32 cellular contexts compared by ENCODE assay signal in the genomic region with DNA sequence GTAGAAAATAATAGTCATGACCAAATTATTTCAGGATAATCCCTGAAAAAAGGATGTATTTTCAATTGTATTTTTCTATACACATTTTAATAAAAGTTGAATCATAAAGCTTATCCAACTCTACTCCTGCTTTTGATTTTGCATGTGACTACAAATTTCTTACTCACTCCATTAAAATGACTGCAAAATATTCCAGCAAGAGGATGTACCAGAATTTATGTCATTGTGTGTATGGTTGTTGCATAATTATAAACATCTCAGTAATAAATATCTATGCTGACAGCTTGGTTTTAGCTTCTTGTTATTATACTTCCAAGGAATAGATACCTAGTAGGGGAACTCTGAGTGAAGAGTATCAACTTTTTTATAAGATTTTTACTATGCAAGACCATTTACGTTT.
A peak's percentile ranks its signal among the peaks of the same experiment; 100 is the strongest.
DNase-seq lines count a peak whose midpoint lies in the region; FAIRE-seq and TF ChIP-seq lines count a peak whose summit lies in the region.
"Had no signal": no experiment of that assay in that cellular context is flagged by ENCODE, and none has a peak within 500 bp of the region (broad histone marks: within the 10 kb centered on the region; RNA-seq: fewer than 3 reads in every experiment).

No MANE protein-coding gene starts in this region.

- peaks cover 4% of the 10 kb centered on the region for H3K4me1 ChIP-seq in smooth muscle cell (ENCODE audit: low read depth)
- H3K4me1 ChIP-seq: testis had no signal

- H2AFZ ChIP-seq in smooth muscle cell (ENCODE audit: low read depth): no peak overlapping the region
- H2AFZ ChIP-seq: hepatocyte had no signal

- FAIRE-seq in urothelium cell line (lab: Jason Lieb, UNC) (no peak), H54 (lab: Jason Lieb, UNC) (no peak)
- FAIRE-seq: D721Med, GM12891 had no signal

- TF ChIP-seq POLR2A in H54 (IDR thresholded peaks at IDR 0.05; ENCODE audit: low read depth, low read length): no peak

- 93% methylated on average over 1 of the region's 1 CpG for WGBS in smooth muscle cell (ENCODE audit: low lambda C conversion rate)

- no peak overlapping the region for H3K4me3 ChIP-seq in epithelial cell of esophagus (ENCODE audit: low read length)
- H3K4me3 ChIP-seq in smooth muscle cell: no peak overlapping the region
- H3K4me3 ChIP-seq: body of pancreas, esophagus muscularis mucosa, gastroesophageal sphincter, hepatocyte, lung, mucosa of descending colon, SJCRH30, testis had no signal

- DNase-seq in ELR (ENCODE audit: low read depth) (peak; percentile 10), MV-4-11 (lab: John Stamatoyannopoulos, UW) (peak; percentile 22), epithelial cell of esophagus (ENCODE audit: low read depth) (peak; percentile 24), smooth muscle cell (lab: John Stamatoyannopoulos, UW; ENCODE audit: unreplicated experiment) (no peak), urothelium cell line (ENCODE audit: low spot score) (no peak), H54 (ENCODE audit: insufficient read length, low spot score) (no peak), HPDE6-E6E7 (ENCODE audit: extremely low spot score) (no peak)
- DNase-seq in NK-92 treated with Interleukin-12 subunit alpha and Interleukin-12 subunit beta, amount 100 ng/mL, for 24 hours (lab: John Stamatoyannopoulos, UW): no peak
- DNase-seq: activated B cell treated with CpG ODN at 0.5 μM for 24 hours; activated T-cell treated with anti-CD3 and anti-CD28 coated beads, Interleukin-2, amount 50 U/mL, for 4 hours; body of pancreas; CD4-positive, alpha-beta memory T cell; cerebellar nuclear complex; dermis blood vessel endothelial cell; endodermal cell; H7; mucosa of descending colon; NCI-H1436 treated with DMSO at 0.1 percent for 48 hours; NCI-H226; NCI-H748 treated with DMSO at 0.1 percent for 48 hours; stimulated activated naive CD4-positive, alpha-beta T cell treated with Interleukin-2 at 50 U/mL for 16 hours; T-cell; testis had no signal

- H3K4me2 ChIP-seq in smooth muscle cell: peak overlapping the region; percentile 24
- H3K4me2 ChIP-seq: hepatocyte, KMS-11 had no signal

- H3K36me3 ChIP-seq in smooth muscle cell (ENCODE audit: low read depth): no peaks in the 10 kb centered on the region
- H3K36me3 ChIP-seq: esophagus muscularis mucosa, gastroesophageal sphincter, SJCRH30 had no signal

- H3K27me3 ChIP-seq in smooth muscle cell (ENCODE audit: low read depth): no peaks in the 10 kb centered on the region
- H3K27me3 ChIP-seq: body of pancreas, gastroesophageal sphincter, hepatocyte, SJCRH30, testis had no signal

- peak overlapping the region; percentile 74 for H3K27ac ChIP-seq in smooth muscle cell (ENCODE audit: low read depth)
- H3K27ac ChIP-seq: body of pancreas, esophagus muscularis mucosa, gastroesophageal sphincter, hepatocyte, HL-60, KMS-11, SJCRH30, testis had no signal

- TF ChIP-seq CTCF in epithelial cell of esophagus (IDR thresholded peaks at IDR 0.05; ENCODE audit: insufficient read depth, low read depth, low read length, missing control alignments): no peak
- TF ChIP-seq CTCF in smooth muscle cell (IDR thresholded peaks at IDR 0.05; ENCODE audit: borderline replicate concordance, insufficient read depth, poor library complexity, severe bottlenecking): no peak

- H4K20me1 ChIP-seq in smooth muscle cell (ENCODE audit: low read depth): no peaks in the 10 kb centered on the region

- no peaks in the 10 kb centered on the region for H3F3A ChIP-seq in smooth muscle cell (ENCODE audit: low read depth)

- H3K9me3 ChIP-seq in smooth muscle cell (replicated peaks; ENCODE audit: low read depth): no peaks in the 10 kb centered on the region
- H3K9me3 ChIP-seq: body of pancreas, esophagus muscularis mucosa, gastroesophageal sphincter, mucosa of descending colon, testis had no signal

- H3K79me2 ChIP-seq in smooth muscle cell (ENCODE audit: low read depth): no peaks in the 10 kb centered on the region
- H3K79me2 ChIP-seq: hepatocyte had no signal

- H3K9ac ChIP-seq in smooth muscle cell (ENCODE audit: low read depth): no peak overlapping the region
- H3K9ac ChIP-seq: KMS-11 had no signal

Comparison
In these comparisons a context has a peak if more than half of its experiments do, and no peak if none do; other contexts are left out.
1. DNase-seq: peak in ELR (single experiment), MV-4-11 (single experiment) and epithelial cell of esophagus (single experiment); none in smooth muscle cell (single experiment), urothelium cell line (single experiment), H54 (single experiment), NK-92 treated with Interleukin-12 subunit alpha and Interleukin-12 subunit beta, amount 100 ng/mL, for 24 hours (single experiment) and HPDE6-E6E7 (single experiment).